16 cellular contexts compared by ENCODE assay signal in the genomic region with DNA sequence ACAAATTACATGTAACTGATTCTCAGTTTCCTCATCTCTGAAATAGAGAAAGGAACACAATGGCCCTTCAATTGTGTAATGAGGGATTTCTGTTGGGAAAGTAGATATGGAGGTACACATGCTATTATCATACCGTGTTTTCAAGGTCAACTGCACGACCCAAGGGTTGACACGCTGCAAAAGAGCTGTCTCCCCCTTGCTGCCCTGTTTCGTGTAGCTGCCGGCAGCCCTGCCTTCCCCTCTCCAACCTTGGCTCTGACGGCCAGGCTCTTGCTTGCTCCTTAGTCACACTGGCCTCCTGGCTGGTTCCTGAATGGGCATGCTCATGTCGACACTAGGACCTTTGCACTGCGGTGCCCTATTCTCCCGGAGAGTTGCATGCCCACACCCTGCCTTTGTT.
DNase-seq lines count a peak whose midpoint lies in the region; ATAC-seq, FAIRE-seq and TF ChIP-seq lines count a peak whose summit lies in the region.
"Had no signal": no experiment of that assay in that cellular context is flagged by ENCODE, and none has a peak within 500 bp of the region (broad histone marks: within the 10 kb centered on the region; RNA-seq: fewer than 3 reads in every experiment).

No MANE protein-coding gene starts in this region.

- H3K27me3 ChIP-seq in esophagus muscularis mucosa, result no peaks in the 10 kb centered on the region
- H3K27me3 ChIP-seq in pancreas, result no peaks in the 10 kb centered on the region
- H3K27me3 ChIP-seq: BLaER1 treated with 17β-estradiol and CSF1 and Interleukin-3, amounts not matched to agents 10 nM and 100 nM had no signal

- no peak overlapping the region for H3K4me3 ChIP-seq in esophagus muscularis mucosa
- H3K4me3 ChIP-seq in pancreas, result no peak overlapping the region
- H3K4me3 ChIP-seq: BLaER1 treated with 17β-estradiol and CSF1 and Interleukin-3, amounts not matched to agents 10 nM and 100 nM; GM23338 had no signal

- peaks cover 0 to 16% (median 6%) of the 10 kb centered on the region in 4 donors for H3K4me1 ChIP-seq in esophagus muscularis mucosa
- H3K4me1 ChIP-seq in pancreas, result peaks cover 17 to 19% (median 19%) of the 10 kb centered on the region in 3 donors

- H3K27ac Mint-ChIP-seq in WTC11, result peak overlapping the region; percentile 37
- peak overlapping the region; percentile 57 for H3K27ac Mint-ChIP-seq in stimulated activated effector memory CD8-positive, alpha-beta T cell treated with anti-CD3 and anti-CD28 coated beads, Interleukin-12 subunit alpha, Interleukin-12 subunit beta, amount 100 ng/mL, for 72 hours
- H3K27ac Mint-ChIP-seq: GM23338 had no signal

- H3K36me3 ChIP-seq in esophagus muscularis mucosa, result peaks cover 6 to 54% (median 22%) of the 10 kb centered on the region in 4 donors
- peaks cover 0 to 6% (median 0%) of the 10 kb centered on the region in 3 donors for H3K36me3 ChIP-seq in pancreas

- H3K27ac ChIP-seq in esophagus muscularis mucosa (replicated peaks in 1 of 4) (no peak overlapping the region), pancreas (no peak overlapping the region)
- H3K27ac ChIP-seq: BLaER1 treated with 17β-estradiol and CSF1 and Interleukin-3, amounts not matched to agents 10 nM and 100 nM had no signal

- H3K4me1 Mint-ChIP-seq in WTC11, result peaks cover 7% of the 10 kb centered on the region
- peaks cover 14% of the 10 kb centered on the region for H3K4me1 Mint-ChIP-seq in stimulated activated effector memory CD8-positive, alpha-beta T cell treated with anti-CD3 and anti-CD28 coated beads, Interleukin-12 subunit alpha, Interleukin-12 subunit beta, amount 100 ng/mL, for 72 hours

- ATAC-seq in WTC11 (no peak), pancreas (peak in 3 of 4 donors; percentile 21 to 49 (median 33)), GM19035 (IDR thresholded peaks at IDR 0.05; ENCODE audit: unreplicated experiment) (no peak)
- no peak for ATAC-seq in stimulated activated effector memory CD8-positive, alpha-beta T cell treated with anti-CD3 and anti-CD28 coated beads, Interleukin-12 subunit alpha, Interleukin-12 subunit beta, amount 100 ng/mL, for 72 hours
- ATAC-seq: GM23338, HepG2 had no signal

- DNase-seq in WTC11 (ENCODE audit: low spot score), result no peak
- peak; percentile 39 for DNase-seq in esophagus muscularis mucosa (ENCODE audit: extremely low spot score)
- DNase-seq in pancreas, result no peak
- DNase-seq in stimulated activated effector memory CD8-positive, alpha-beta T cell treated with anti-CD3 and anti-CD28 coated beads, Interleukin-12 subunit alpha, Interleukin-12 subunit beta, amount 100 ng/mL, for 72 hours (ENCODE audit: low spot score in 2 of 2), result no peak
- no peak for DNase-seq in erythroblast (lab: John Stamatoyannopoulos, UW)
- no peak for DNase-seq in COLO668 (lab: John Stamatoyannopoulos, UW; ENCODE audit: unreplicated experiment)
- DNase-seq: ACHN; Calu3; CD4-positive, CD25-positive, alpha-beta regulatory T cell; DMS 273 treated with DMSO at 0.1 percent for 48 hours; H9 had no signal

- POLR2A ChIA-PET in WTC11 (lab: Charles Lee), result no interaction called here

- TF ChIP-seq EP300 in esophagus muscularis mucosa (IDR thresholded peaks at IDR 0.05), result no peak

- no peaks in the 10 kb centered on the region for H3K9me3 Mint-ChIP-seq in WTC11
- no peaks in the 10 kb centered on the region for H3K9me3 Mint-ChIP-seq in stimulated activated effector memory CD8-positive, alpha-beta T cell treated with anti-CD3 and anti-CD28 coated beads, Interleukin-12 subunit alpha, Interleukin-12 subunit beta, amount 100 ng/mL, for 72 hours
- H3K9me3 Mint-ChIP-seq: CD4-positive, CD25-positive, alpha-beta regulatory T cell; GM23338; H9 had no signal

- H3K9me3 ChIP-seq in esophagus muscularis mucosa (no peaks in the 10 kb centered on the region), pancreas (no peaks in the 10 kb centered on the region)
- H3K9me3 ChIP-seq: BLaER1 treated with 17β-estradiol and CSF1 and Interleukin-3, amounts not matched to agents 10 nM and 100 nM had no signal

- H3K36me3 Mint-ChIP-seq in WTC11, result peaks cover 12% of the 10 kb centered on the region
- H3K36me3 Mint-ChIP-seq in stimulated activated effector memory CD8-positive, alpha-beta T cell treated with anti-CD3 and anti-CD28 coated beads, Interleukin-12 subunit alpha, Interleukin-12 subunit beta, amount 100 ng/mL, for 72 hours, result peaks cover 22% of the 10 kb centered on the region

- intact Hi-C loops in esophagus muscularis mucosa (cut with DNase I) (no loop called here), pancreas (cut with DNase I) (no loop called here)

- no peak overlapping the region for H3K4me3 Mint-ChIP-seq in WTC11
- no peak overlapping the region for H3K4me3 Mint-ChIP-seq in stimulated activated effector memory CD8-positive, alpha-beta T cell treated with anti-CD3 and anti-CD28 coated beads, Interleukin-12 subunit alpha, Interleukin-12 subunit beta, amount 100 ng/mL, for 72 hours
- H3K4me3 Mint-ChIP-seq: CD4-positive, CD25-positive, alpha-beta regulatory T cell; GM23338; H9 had no signal

- WGBS in esophagus muscularis mucosa, result 90% methylated on average over 9 of the region's 9 CpGs
- WGBS in pancreas, 2 donors, result 38 to 44% methylated on average over 9 of the region's 9 CpGs

- CTCF ChIA-PET in WTC11 (lab: Charles Lee), result no interaction called here

- no peaks in the 10 kb centered on the region for H3K27me3 Mint-ChIP-seq in WTC11 (ENCODE audit: low read depth)
- H3K27me3 Mint-ChIP-seq: CD4-positive, CD25-positive, alpha-beta regulatory T cell had no signal

- TF ChIP-seq POLR2A in esophagus muscularis mucosa (IDR thresholded peaks at IDR 0.05; ENCODE audit: low read depth), result no peak
- no peak for TF ChIP-seq POLR2A in erythroblast (IDR thresholded peaks at IDR 0.05; ENCODE audit: low read length)

- TF ChIP-seq CTCF in WTC11 (IDR thresholded peaks at IDR 0.05) (no peak), esophagus muscularis mucosa (IDR thresholded peaks at IDR 0.05) (no peak), pancreas (IDR thresholded peaks at IDR 0.05) (no peak)

- FAIRE-seq in pancreas (lab: Jason Lieb, UNC), result no peak
- FAIRE-seq: HepG2, HTR-8/SVneo had no signal

TF ChIP-seq in WTC11, 78 proteins besides CTCF, POLR2A, EP300 and RAD21 (continues in another document):
- TF ChIP-seq MYBL2 (CRISPR knock-in tag; IDR thresholded peaks at IDR 0.05), result no peak
- no peak for TF ChIP-seq NFYB (CRISPR knock-in tag; conservative IDR thresholded peaks at IDR 0.05; ENCODE audit: low read depth)
- TF ChIP-seq FOXJ3 (CRISPR knock-in tag; IDR thresholded peaks at IDR 0.05; ENCODE audit: borderline replicate concordance), result no peak
- TF ChIP-seq ATF6 (CRISPR knock-in tag; IDR thresholded peaks at IDR 0.05), result no peak
- no peak for TF ChIP-seq FOXP1 (CRISPR knock-in tag; IDR thresholded peaks at IDR 0.05; ENCODE audit: borderline replicate concordance)
- no peak for TF ChIP-seq ERG (CRISPR knock-in tag; IDR thresholded peaks at IDR 0.05)
- TF ChIP-seq ZNF138 (CRISPR knock-in tag; conservative IDR thresholded peaks at IDR 0.05), result no peak

Comparison
In these comparisons a context has a peak if more than half of its experiments do, and no peak if none do; other contexts are left out.
1. ATAC-seq: peak in pancreas (3 of 4); none in WTC11 (single experiment), stimulated activated effector memory CD8-positive, alpha-beta T cell treated with anti-CD3 and anti-CD28 coated beads, Interleukin-12 subunit alpha, Interleukin-12 subunit beta, amount 100 ng/mL, for 72 hours (single experiment) and GM19035 (single experiment).